ENCODE assay signal across 1 cellular context in the genomic region with DNA sequence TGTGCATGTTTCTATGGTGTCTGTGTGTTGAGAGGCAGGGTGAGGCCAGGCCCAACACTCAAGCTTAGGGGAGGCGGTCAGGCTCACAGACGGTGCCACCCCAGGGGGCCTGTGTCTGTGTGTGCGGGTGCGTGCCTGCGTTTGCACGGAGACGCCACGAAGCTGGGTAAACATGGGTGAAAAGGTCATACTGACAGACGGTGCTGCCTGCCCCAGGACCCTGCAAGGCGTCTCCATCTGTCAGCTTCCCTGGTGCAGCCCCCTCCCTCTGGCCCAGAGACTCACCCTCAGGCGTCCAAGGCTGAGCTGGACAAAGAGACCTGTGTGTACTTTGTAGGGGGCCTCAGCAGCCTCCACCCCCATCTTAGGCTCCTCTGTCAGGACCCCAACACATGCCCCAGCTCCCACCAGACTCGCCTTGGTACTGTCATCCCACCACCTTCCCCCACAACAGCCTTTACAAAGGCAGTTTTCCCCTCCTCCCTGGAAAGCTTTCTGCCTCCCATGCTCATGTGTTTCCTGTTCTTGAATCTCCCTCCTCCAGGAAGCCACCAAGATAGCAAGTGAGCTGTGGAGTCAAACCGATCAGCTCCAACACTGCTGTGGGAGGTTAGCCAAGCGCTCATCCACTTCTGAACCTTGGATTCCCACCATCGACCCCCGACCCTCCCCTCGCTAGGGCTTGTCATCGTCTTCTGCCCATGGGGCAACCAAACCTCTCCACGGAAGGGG.
TF ChIP-seq lines count a peak whose summit lies in the region.

No MANE protein-coding gene starts in this region.

TF ChIP-seq in H1, 55 proteins besides CTCF, POLR2A, EP300 and RAD21:
- no peak for TF ChIP-seq SIN3A (conservative IDR thresholded peaks at IDR 0.05 in 1 of 2, IDR thresholded peaks at IDR 0.05 in 1 of 2; ENCODE audit: low read depth in 1 of 2, low read length in 2 of 2)
- no peak for TF ChIP-seq EGR1 (IDR thresholded peaks at IDR 0.05; ENCODE audit: borderline replicate concordance, low read depth, low read length)
- TF ChIP-seq RNF2 (IDR thresholded peaks at IDR 0.05; ENCODE audit: borderline replicate concordance, low read depth, low read length, missing control alignments, poor library complexity, severe bottlenecking): no peak
